In genomic region chr19:45451850-45452387, GRCh38 we compare ENCODE assay signal across 8 cellular contexts. TPM values are rescaled to one million over a fixed set of nuclear protein-coding genes. Genes with fewer than 3 reads are reported as not detected.
DNase-seq lines count a peak whose midpoint lies in the region; ATAC-seq and TF ChIP-seq lines count a peak whose summit lies in the region.
"Had no signal": no experiment of that assay in that cellular context is flagged by ENCODE, and none has a peak within 500 bp of the region (broad histone marks: within the 10 kb centered on the region; RNA-seq: fewer than 3 reads in every experiment).

No MANE protein-coding gene starts in this region.

- intact Hi-C loops in mammary epithelial cell (cut with micrococcal nuclease) = loop anchor here (1.0 kb wide), 1 partner anchor 15 kb away; the partner anchor contains the start of gene FOSB

- dilution Hi-C loops in mammary epithelial cell (cut with HindIII; ENCODE audit: low sequenced_read_pairs) = no loop called here

- no TSS peak for BruUV-seq in mammary epithelial cell (replicated peaks; lab: Mats Ljungman, UMichigan)

- H3K9ac ChIP-seq in MM.1S (ENCODE audit: low read length) (no peak overlapping the region), mammary epithelial cell (ENCODE audit: insufficient read depth, low read length) (peak overlapping the region; percentile 94), skeletal muscle satellite cell (ENCODE audit: low read depth, low read length) (peak overlapping the region; percentile 92)

- H3K4me2 ChIP-seq in MM.1S (ENCODE audit: low read depth, low read length) = peak overlapping the region; percentile 86
- no peak overlapping the region for H3K4me2 ChIP-seq in mammary epithelial cell (ENCODE audit: insufficient read depth, low read depth, low read length)
- H3K4me2 ChIP-seq in skeletal muscle satellite cell (ENCODE audit: low read length) = peak overlapping the region; percentile 93

- no peak for DNase-seq in MM.1S
- DNase-seq in mammary epithelial cell = no peak
- DNase-seq in COR-L47 (lab: John Stamatoyannopoulos, UW) = no peak
- no peak for DNase-seq in pons (ENCODE audit: low spot score)
- DNase-seq: NCI-H1048 had no signal

- H4K20me1 ChIP-seq in MM.1S (ENCODE audit: insufficient read depth, low read length) (no peaks in the 10 kb centered on the region), mammary epithelial cell (ENCODE audit: insufficient read depth, low read length) (no peaks in the 10 kb centered on the region)

- in situ Hi-C loops in mammary epithelial cell (cut with MboI; ENCODE audit: low sequenced_read_pairs in 2 of 2) = no loop called here

- H3K27me3 ChIP-seq in MM.1S (replicated peaks; ENCODE audit: insufficient read depth, low read length) = no peaks in the 10 kb centered on the region
- no peaks in the 10 kb centered on the region for H3K27me3 ChIP-seq in mammary epithelial cell (ENCODE audit: insufficient read depth, low read length)
- no peaks in the 10 kb centered on the region for H3K27me3 ChIP-seq in skeletal muscle satellite cell (ENCODE audit: control insufficient read depth, insufficient read depth, low read length)

- peaks cover 11% of the 10 kb centered on the region for H3K4me1 ChIP-seq in MM.1S (ENCODE audit: low read length)
- peaks cover 57% of the 10 kb centered on the region for H3K4me1 ChIP-seq in mammary epithelial cell (ENCODE audit: insufficient read depth, low read length)
- H3K4me1 ChIP-seq in skeletal muscle satellite cell (ENCODE audit: control insufficient read depth, insufficient read depth, low read length) = peaks cover 39% of the 10 kb centered on the region

- peak overlapping the region; percentile 73 for H3K4me3 ChIP-seq in MM.1S (ENCODE audit: low read length)
- no peak overlapping the region for H3K4me3 ChIP-seq in mammary epithelial cell (replicated peaks in 1 of 3; ENCODE audit: insufficient read depth in 1 of 3, low read depth in 2 of 3, low read length in 3 of 3)
- H3K4me3 ChIP-seq in skeletal muscle satellite cell (ENCODE audit: low read length) = no peak overlapping the region

- no peaks in the 10 kb centered on the region for H3K36me3 ChIP-seq in MM.1S (replicated peaks; ENCODE audit: insufficient read depth, low read length)
- no peaks in the 10 kb centered on the region for H3K36me3 ChIP-seq in mammary epithelial cell (ENCODE audit: insufficient read depth, low read length)
- no peaks in the 10 kb centered on the region for H3K36me3 ChIP-seq in skeletal muscle satellite cell (ENCODE audit: insufficient read depth, low read length)

- no peak for ATAC-seq in GM18868 (IDR thresholded peaks at IDR 0.05; ENCODE audit: unreplicated experiment)

- H3K27ac ChIP-seq in MM.1S (ENCODE audit: low read length) (peak overlapping the region; percentile 77; the same call in 1 of the 2 replicates), mammary epithelial cell (ENCODE audit: insufficient read depth, low read depth, low read length) (peak overlapping the region; percentile 96)
- H3K27ac ChIP-seq: SK-N-MC had no signal

- H3K9me3 ChIP-seq in MM.1S (replicated peaks; ENCODE audit: insufficient read depth, low read length) (no peaks in the 10 kb centered on the region), mammary epithelial cell (replicated peaks; ENCODE audit: insufficient read depth, low read length) (no peaks in the 10 kb centered on the region), skeletal muscle satellite cell (replicated peaks; ENCODE audit: low read length) (no peaks in the 10 kb centered on the region)

- TF ChIP-seq CTCF in MM.1S (IDR thresholded peaks at IDR 0.05; ENCODE audit: low read length) (no peak), mammary epithelial cell (conservative IDR thresholded peaks at IDR 0.05 in 1 of 2, IDR thresholded peaks at IDR 0.05 in 1 of 2; ENCODE audit: extremely low read depth in 1 of 2, insufficient read depth in 1 of 2, low read depth in 1 of 2, low read length in 2 of 2) (no peak)

- no peaks in the 10 kb centered on the region for H3K9me2 ChIP-seq in MM.1S (replicated peaks; ENCODE audit: insufficient read depth, low read length)

- no peaks in the 10 kb centered on the region for H3K79me2 ChIP-seq in MM.1S (ENCODE audit: low read length)
- H3K79me2 ChIP-seq in mammary epithelial cell (ENCODE audit: insufficient read depth, low read length) = no peaks in the 10 kb centered on the region

- peaks cover 24% of the 10 kb centered on the region for H3F3A ChIP-seq in MM.1S (ENCODE audit: insufficient read depth, low read length)

- WGBS in mammary epithelial cell (ENCODE audit: low coverage, missing lambda C conversion rate) = 76% methylated on average over 7 of the region's 12 CpGs

- H2AFZ ChIP-seq in MM.1S (ENCODE audit: low read length) = no peak overlapping the region
- H2AFZ ChIP-seq in mammary epithelial cell (ENCODE audit: low read depth, low read length) = peak overlapping the region; percentile 14

- CTCF ChIA-PET in mammary epithelial cell (lab: Charles Lee; ENCODE audit: low non-redundant PET) = no interaction called here

RNA-seq across cellular contexts. Expression of gene FOSB, which starts 15.9 kb away (rescaled TPM):
- 10 to 100 TPM in 1 of 2 donors, 1 to 10 TPM in 1; 1.8 to 49.1 TPM for total RNA-seq in mammary epithelial cell
- polyA plus RNA-seq in mammary epithelial cell = 2.6 TPM
- 27.0 TPM for polyA minus RNA-seq in mammary epithelial cell
- 0.66 and 1.0 TPM in 2 replicates for total RNA-seq in skeletal muscle satellite cell (2012; rRNA removed)

RNA-seq across cellular contexts. Expression of gene ERCC1, which starts 28.2 kb away (rescaled TPM):
- total RNA-seq in mammary epithelial cell = 100 to 1,000 TPM in 1 of 2 donors, 10 to 100 TPM in 1; 81.9 to 316 TPM
- polyA plus RNA-seq in mammary epithelial cell = 224 TPM
- 242 TPM for polyA minus RNA-seq in mammary epithelial cell
- total RNA-seq in skeletal muscle satellite cell (2012; rRNA removed) = 167 and 201 TPM in 2 replicates

RNA-seq across cellular contexts. Expression of gene RTN2, which starts 44.9 kb away (rescaled TPM):
- 10 to 100 TPM; 11.0 to 16.9 TPM for total RNA-seq in mammary epithelial cell
- polyA plus RNA-seq in mammary epithelial cell = 11.5 TPM
- polyA minus RNA-seq in mammary epithelial cell = 11.9 TPM
- total RNA-seq in skeletal muscle satellite cell (2012; rRNA removed) = 5.1 and 5.7 TPM in 2 replicates

RNA-seq across cellular contexts. Expression of gene POLR1G, which starts 45.5 kb away (rescaled TPM):
- 10 to 100 TPM; 11.7 to 16.9 TPM for total RNA-seq in mammary epithelial cell
- 15.0 TPM for polyA plus RNA-seq in mammary epithelial cell
- 12.6 TPM for polyA minus RNA-seq in mammary epithelial cell
- total RNA-seq in skeletal muscle satellite cell (2012; rRNA removed) = 11.9 and 16.6 TPM in 2 replicates

RNA-seq across cellular contexts. Expression of gene PPM1N, which starts 46.3 kb away (rescaled TPM):
- 1 to 10 TPM; 1.3 to 2.1 TPM for total RNA-seq in mammary epithelial cell
- polyA plus RNA-seq in mammary epithelial cell = 2.3 TPM
- polyA minus RNA-seq in mammary epithelial cell = not detected
- total RNA-seq in skeletal muscle satellite cell (2012; rRNA removed) = 1.3 and 1.8 TPM in 2 replicates
